ENCODE assay signal across 9 cellular contexts in the genomic region with DNA sequence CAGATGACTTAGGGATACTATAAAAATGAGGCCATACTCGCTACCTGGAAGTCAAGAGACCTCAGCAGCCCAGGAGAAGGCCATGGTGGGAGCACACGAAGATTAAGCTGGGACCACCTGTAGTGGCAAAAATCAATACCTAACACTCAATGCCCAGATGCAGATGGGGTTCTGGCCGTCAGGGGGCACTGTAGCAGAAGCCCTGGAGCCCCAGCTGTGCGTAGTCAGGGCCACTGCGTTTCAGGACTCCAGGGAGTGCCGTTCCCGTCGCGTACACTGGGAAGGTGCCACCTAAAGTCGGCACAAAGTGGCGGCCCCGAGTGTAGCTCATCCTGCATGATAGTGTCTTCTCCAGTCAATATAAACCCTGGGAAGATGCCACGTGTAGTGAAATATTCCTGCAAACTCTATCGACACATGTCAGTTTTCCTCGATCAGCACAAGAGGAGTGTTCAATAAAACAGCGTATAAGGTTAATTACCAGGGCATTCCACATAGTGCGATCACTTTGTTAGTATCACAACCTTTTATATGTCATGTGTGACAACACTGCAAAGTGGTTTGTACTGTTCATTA.
DNase-seq lines count a peak whose midpoint lies in the region; ATAC-seq and TF ChIP-seq lines count a peak whose summit lies in the region.
"Had no signal": no experiment of that assay in that cellular context is flagged by ENCODE, and none has a peak within 500 bp of the region (broad histone marks: within the 10 kb centered on the region; RNA-seq: fewer than 3 reads in every experiment).

No MANE protein-coding gene starts in this region.

- H3K27ac ChIP-seq in OCI-LY7 (ENCODE audit: low read depth, low read length, poor library complexity, severe bottlenecking) (no peak overlapping the region), left ventricle myocardium inferior (replicated peaks) (no peak overlapping the region), smooth muscle cell (ENCODE audit: low read depth) (no peak overlapping the region)
- H3K27ac ChIP-seq: BLaER1 treated with 17β-estradiol and CSF1 and Interleukin-3, amounts not matched to agents 10 nM and 100 nM had no signal

- H3K79me2 ChIP-seq in OCI-LY7 (ENCODE audit: insufficient read depth, low read depth, low read length): no peaks in the 10 kb centered on the region
- H3K79me2 ChIP-seq in smooth muscle cell (ENCODE audit: low read depth): no peaks in the 10 kb centered on the region

- H3K4me1 ChIP-seq in OCI-LY7 (ENCODE audit: insufficient read depth, low read length, poor library complexity, severe bottlenecking) (no peaks in the 10 kb centered on the region), left ventricle myocardium inferior (no peaks in the 10 kb centered on the region), smooth muscle cell (ENCODE audit: low read depth) (no peaks in the 10 kb centered on the region)
- H3K4me1 ChIP-seq: BLaER1 treated with 17β-estradiol and CSF1 and Interleukin-3, amounts not matched to agents 10 nM and 100 nM had no signal

- no peaks in the 10 kb centered on the region for H4K20me1 ChIP-seq in OCI-LY7 (ENCODE audit: insufficient read depth, low read length)
- no peaks in the 10 kb centered on the region for H4K20me1 ChIP-seq in smooth muscle cell (ENCODE audit: low read depth)
- H4K20me1 ChIP-seq: BLaER1 treated with 17β-estradiol and CSF1 and Interleukin-3, amounts not matched to agents 10 nM and 100 nM had no signal

- H3K27ac Mint-ChIP-seq in effector memory CD8-positive, alpha-beta T cell: no peak overlapping the region

- H3K9me3 ChIP-seq in OCI-LY7 (ENCODE audit: low read length): no peaks in the 10 kb centered on the region
- no peaks in the 10 kb centered on the region for H3K9me3 ChIP-seq in left ventricle myocardium inferior (replicated peaks)
- H3K9me3 ChIP-seq in smooth muscle cell (replicated peaks; ENCODE audit: low read depth): no peaks in the 10 kb centered on the region
- H3K9me3 ChIP-seq: BLaER1 treated with 17β-estradiol and CSF1 and Interleukin-3, amounts not matched to agents 10 nM and 100 nM had no signal

- H3K4me3 ChIP-seq in OCI-LY7 (ENCODE audit: low read depth, low read length, poor library complexity, severe bottlenecking) (no peak overlapping the region), left ventricle myocardium inferior (no peak overlapping the region), smooth muscle cell (no peak overlapping the region)
- H3K4me3 ChIP-seq: BLaER1 treated with 17β-estradiol and CSF1 and Interleukin-3, amounts not matched to agents 10 nM and 100 nM had no signal

- WGBS in smooth muscle cell (ENCODE audit: low lambda C conversion rate): 22% methylated on average over 17 of the region's 17 CpGs

- no peak for ATAC-seq in effector memory CD8-positive, alpha-beta T cell (replicated peaks)

- H3K4me3 Mint-ChIP-seq in effector memory CD8-positive, alpha-beta T cell: no peak overlapping the region

- POLR2A ChIA-PET in OCI-LY7 (lab: Charles Lee): interaction anchor here (0.6 to 1.0 kb wide), 2 partner anchors 23 to 252 kb away, joined by 3 to 4 read pairs; no protein-coding TSS in a partner anchor

- H3K36me3 ChIP-seq in OCI-LY7 (ENCODE audit: insufficient read depth, low read length) (no peaks in the 10 kb centered on the region), left ventricle myocardium inferior (no peaks in the 10 kb centered on the region), smooth muscle cell (ENCODE audit: low read depth) (no peaks in the 10 kb centered on the region)
- H3K36me3 ChIP-seq: BLaER1 treated with 17β-estradiol and CSF1 and Interleukin-3, amounts not matched to agents 10 nM and 100 nM had no signal

- H3K9me2 ChIP-seq in OCI-LY7 (ENCODE audit: insufficient read depth, low read length): no peaks in the 10 kb centered on the region

- CTCF ChIA-PET in OCI-LY7 (lab: Charles Lee; ENCODE audit: unreplicated experiment): no interaction called here

- H3K9me3 Mint-ChIP-seq in effector memory CD8-positive, alpha-beta T cell: peaks cover 0 to 5% of the 10 kb centered on the region in 2 donors

- DNase-seq in NCI-H82 (lab: John Stamatoyannopoulos, UW) (peak; percentile 87), NCI-H82 treated with DMSO at 0.1 percent for 48 hours (lab: John Stamatoyannopoulos, UW; ENCODE audit: unreplicated experiment) (no peak), OCI-LY7 (ENCODE audit: low spot score) (peak; percentile 1), left ventricle myocardium inferior (peak; percentile 39), smooth muscle cell (lab: John Stamatoyannopoulos, UW; ENCODE audit: unreplicated experiment) (no peak), NCI-H1092 (lab: John Stamatoyannopoulos, UW) (no peak), cortex of kidney (lab: John Stamatoyannopoulos, UW) (no peak)
- no peak for DNase-seq in effector memory CD8-positive, alpha-beta T cell

- intact Hi-C loops in OCI-LY7 (cut with micrococcal nuclease; ENCODE audit: unreplicated experiment): loop anchor here (5.0 to 10.0 kb wide), 2 partner anchors 148 to 426 kb away; no protein-coding TSS in a partner anchor
- intact Hi-C loops in left ventricle myocardium inferior (cut with micrococcal nuclease): no loop called here

- TF ChIP-seq CTCF in OCI-LY7 (conservative IDR thresholded peaks at IDR 0.05; ENCODE audit: low read length) (peak; percentile 63), left ventricle myocardium inferior (IDR thresholded peaks at IDR 0.05; ENCODE audit: borderline replicate concordance) (peak; percentile 63), smooth muscle cell (IDR thresholded peaks at IDR 0.05; ENCODE audit: borderline replicate concordance, insufficient read depth, poor library complexity, severe bottlenecking) (peak; percentile 46)

- H2AFZ ChIP-seq in OCI-LY7 (ENCODE audit: low read length): no peak overlapping the region
- no peak overlapping the region for H2AFZ ChIP-seq in smooth muscle cell (ENCODE audit: low read depth)

- peaks cover 3% of the 10 kb centered on the region for H3K36me3 Mint-ChIP-seq in effector memory CD8-positive, alpha-beta T cell (ENCODE audit: insufficient read depth)

- no peaks in the 10 kb centered on the region for H3F3A ChIP-seq in smooth muscle cell (ENCODE audit: low read depth)

- no TSS peak for BruUV-seq in OCI-LY7 (replicated peaks; lab: Mats Ljungman, UMichigan)

- H3K27me3 ChIP-seq in left ventricle myocardium inferior (ENCODE audit: low read depth): peaks cover 66% of the 10 kb centered on the region
- peaks cover 66% of the 10 kb centered on the region for H3K27me3 ChIP-seq in smooth muscle cell (ENCODE audit: low read depth)

- no peak overlapping the region for H3K4me2 ChIP-seq in OCI-LY7 (ENCODE audit: low read length)
- H3K4me2 ChIP-seq in smooth muscle cell: peak overlapping the region; percentile 63
- H3K4me2 ChIP-seq: BLaER1 treated with 17β-estradiol and CSF1 and Interleukin-3, amounts not matched to agents 10 nM and 100 nM had no signal

- no peaks in the 10 kb centered on the region for H3K27me3 Mint-ChIP-seq in effector memory CD8-positive, alpha-beta T cell

- no peaks in the 10 kb centered on the region for H3K4me1 Mint-ChIP-seq in effector memory CD8-positive, alpha-beta T cell (ENCODE audit: low read depth in 2 of 2)

- H3K9ac ChIP-seq in smooth muscle cell (ENCODE audit: low read depth): no peak overlapping the region
- H3K9ac ChIP-seq: BLaER1 treated with 17β-estradiol and CSF1 and Interleukin-3, amounts not matched to agents 10 nM and 100 nM had no signal

Comparison
In these comparisons a context has a peak if more than half of its experiments do, and no peak if none do; other contexts are left out.
1. DNase-seq: peak in NCI-H82 (single experiment), OCI-LY7 (single experiment) and left ventricle myocardium inferior (single experiment); none in NCI-H82 treated with DMSO at 0.1 percent for 48 hours (single experiment), smooth muscle cell (single experiment), effector memory CD8-positive, alpha-beta T cell (0 of 3), NCI-H1092 (single experiment) and cortex of kidney (single experiment).
2. Peak in every context shown above with its lines, with median percentiles within 50 percentile points of each other: CTCF ChIP-seq.